In the genomic region with DNA sequence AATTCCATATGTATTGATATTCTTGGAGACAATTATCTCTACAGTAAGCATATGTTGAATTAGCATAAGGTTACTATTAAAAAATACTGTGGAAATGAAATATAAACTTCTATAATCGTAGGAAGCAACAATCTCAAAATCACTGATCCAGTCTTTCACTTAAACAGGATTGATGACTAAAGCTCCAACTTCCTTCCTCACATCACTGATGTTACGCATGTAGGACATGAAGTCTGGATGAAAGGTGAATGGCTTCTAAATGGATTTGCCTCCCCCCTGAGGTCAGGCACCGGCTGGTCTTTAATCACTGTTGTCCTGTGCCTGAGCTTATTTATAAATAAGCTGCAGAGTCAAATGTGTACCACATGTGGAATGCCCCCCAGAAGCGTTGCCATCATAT, we compare ENCODE assay signal across 35 cellular contexts.
"Had no signal": no experiment of that assay in that cellular context is flagged by ENCODE, and none has a peak within 500 bp of the region (broad histone marks: within the 10 kb centered on the region; RNA-seq: fewer than 3 reads in every experiment).

No MANE protein-coding gene starts in this region.

- H3K4me1 ChIP-seq: adrenal gland had no signal

- H3K27ac ChIP-seq: adrenal gland, body of pancreas, brain microvascular endothelial cell, cardiac muscle cell, VCaP had no signal

- FAIRE-seq: astrocyte, bronchial epithelial cell, TTC549 had no signal

- H3K4me3 ChIP-seq: adrenal gland, body of pancreas, cardiac muscle cell had no signal

- DNase-seq: activated B cell treated with CpG ODN at 0.5 μM for 24 hours; activated CD4-positive, alpha-beta memory T cell treated with anti-CD3 and anti-CD28 coated beads for 36 hours; activated CD4-positive, alpha-beta T cell treated with anti-CD3 and anti-CD28 coated beads for 4 hours; activated CD4-positive, alpha-beta T cell treated with anti-CD3 and anti-CD28 coated beads, Interleukin-2, amount 10 ng/mL, durations not matched to agents 24 days and 14 days; activated CD4-positive, alpha-beta T cell treated with anti-CD3 and anti-CD28 coated beads, Interleukin-2, amount 50 U/mL, for 1 hour; activated CD4-positive, alpha-beta T cell treated with anti-CD3 and anti-CD28 coated beads, Interleukin-2, amount 50 U/mL, for 4 hours; activated CD4-positive, CD25-positive, alpha-beta regulatory T cell treated with anti-CD3 and anti-CD28 coated beads, Interleukin-2, amount 50 U/mL, for 72 hours; activated CD8-positive, alpha-beta memory T cell treated with anti-CD3 and anti-CD28 coated beads, Interleukin-2, amount 50 U/mL, for 4 hours; activated CD8-positive, alpha-beta T cell treated with anti-CD3 and anti-CD28 coated beads for 36 hours; activated effector memory CD4-positive, alpha-beta T cell treated with anti-CD3 and anti-CD28 coated beads, Interleukin-2, amount 50 U/mL, for 16 hours; activated gamma-delta T cell treated with Interleukin-2 at 50 U/mL for 16 hours; activated naive CD4-positive, alpha-beta T cell; activated naive CD4-positive, alpha-beta T cell treated with anti-CD3 and anti-CD28 coated beads for 36 hours; activated naive CD4-positive, alpha-beta T cell treated with anti-CD3 and anti-CD28 coated beads, Interleukin-2, amount 50 U/mL, for 16 hours; activated naive CD8-positive, alpha-beta T cell treated with anti-CD3 and anti-CD28 coated beads for 36 hours; activated T-cell treated with anti-CD3 and anti-CD28 coated beads for 4 hours; activated T-cell treated with anti-CD3 and anti-CD28 coated beads, Interleukin-2, amount 50 U/mL, for 1 hour; activated T-cell treated with anti-CD3 and anti-CD28 coated beads, Interleukin-2, amount 50 U/mL, for 4 hours; activated T-cell treated with anti-CD3 and anti-CD28 coated beads, Interleukin-2, amount 50 U/mL, for 72 hours; adrenal gland; amniotic stem cell; aorta; body of pancreas; brain microvascular endothelial cell; caudate nucleus; cerebellar nuclear complex; T-helper 2 cell; T-helper 9 cell had no signal

- ATAC-seq: activated CD8-positive, alpha-beta T cell treated with anti-CD3 and anti-CD28 coated beads for 36 hours; activated naive CD4-positive, alpha-beta T cell treated with anti-CD3 and anti-CD28 coated beads, Interleukin-2, amount 50 U/mL, for 72 hours; activated T-cell treated with anti-CD3 and anti-CD28 coated beads, Interleukin-2, amount 50 U/mL, for 4 hours; activated T-cell treated with anti-CD3 and anti-CD28 coated beads, Interleukin-2, amount 50 U/mL, for 72 hours; activated T-helper 17 cell treated with anti-CD3 and anti-CD28 coated beads, Interleukin-2, amount 50 U/mL, for 72 hours; body of pancreas had no signal

- H3K9me3 ChIP-seq: adrenal gland, body of pancreas had no signal

- H3K36me3 ChIP-seq: adrenal gland, brain microvascular endothelial cell, cardiac muscle cell had no signal

- H3K27me3 ChIP-seq: adrenal gland, body of pancreas, cardiac muscle cell had no signal
